In the genomic region with DNA sequence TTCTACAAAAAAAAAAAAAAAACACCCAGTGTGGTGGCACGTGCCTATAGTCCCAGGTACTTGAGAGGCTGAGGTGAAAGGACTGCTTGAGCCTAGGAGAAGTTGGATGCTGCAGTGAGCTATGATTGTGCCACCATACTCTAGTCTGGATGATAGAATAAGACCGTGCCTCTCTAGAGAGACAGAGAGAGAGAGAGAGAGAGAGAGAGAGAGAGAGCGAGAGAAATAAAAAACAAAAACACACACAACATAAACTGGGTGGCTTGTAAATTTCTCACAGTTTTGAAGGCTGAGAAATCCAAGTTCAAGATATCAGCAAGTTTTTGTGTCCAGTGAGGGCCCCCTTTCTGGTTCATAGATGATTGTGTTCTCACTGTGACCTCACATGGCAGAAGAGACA, we compare ENCODE assay signal across 2 cellular contexts.
TF ChIP-seq lines count a peak whose summit lies in the region.

No MANE protein-coding gene starts in this region.

TF ChIP-seq in SK-N-SH, 30 proteins besides CTCF, POLR2A, EP300 and RAD21:
- TF ChIP-seq, protein P1, sequence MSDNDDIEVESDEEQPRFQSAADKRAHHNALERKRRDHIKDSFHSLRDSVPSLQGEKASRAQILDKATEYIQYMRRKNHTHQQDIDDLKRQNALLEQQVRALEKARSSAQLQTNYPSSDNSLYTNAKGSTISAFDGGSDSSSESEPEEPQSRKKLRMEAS (IDR thresholded peaks at IDR 0.05; ENCODE audit: low read depth), result no peak
- TF ChIP-seq, protein P2, sequence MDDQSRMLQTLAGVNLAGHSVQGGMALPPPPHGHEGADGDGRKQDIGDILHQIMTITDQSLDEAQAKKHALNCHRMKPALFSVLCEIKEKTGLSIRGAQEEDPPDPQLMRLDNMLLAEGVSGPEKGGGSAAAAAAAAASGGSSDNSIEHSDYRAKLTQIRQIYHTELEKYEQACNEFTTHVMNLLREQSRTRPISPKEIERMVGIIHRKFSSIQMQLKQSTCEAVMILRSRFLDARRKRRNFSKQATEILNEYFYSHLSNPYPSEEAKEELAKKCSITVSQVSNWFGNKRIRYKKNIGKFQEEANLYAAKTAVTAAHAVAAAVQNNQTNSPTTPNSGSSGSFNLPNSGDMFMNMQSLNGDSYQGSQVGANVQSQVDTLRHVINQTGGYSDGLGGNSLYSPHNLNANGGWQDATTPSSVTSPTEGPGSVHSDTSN (IDR thresholded peaks at IDR 0.05), result no peak
- TF ChIP-seq FOSL2 (IDR thresholded peaks at IDR 0.05; ENCODE audit: borderline replicate concordance, low read depth) (no peak), MXI1 (IDR thresholded peaks at IDR 0.05; ENCODE audit: low read depth, low read length) (no peak), MEF2A (IDR thresholded peaks at IDR 0.05; ENCODE audit: borderline replicate concordance, low read depth) (no peak), FOXM1 (IDR thresholded peaks at IDR 0.05; ENCODE audit: low read depth) (no peak), CHD2 (IDR thresholded peaks at IDR 0.05; ENCODE audit: low read length, partially characterized antibody) (no peak)

TF ChIP-seq in SK-N-SH treated with all-trans-retinoic acid at 6 μM for 48 hours, 23 proteins besides CTCF, POLR2A, EP300 and RAD21 (continued from another document):
- TF ChIP-seq, protein P3, sequence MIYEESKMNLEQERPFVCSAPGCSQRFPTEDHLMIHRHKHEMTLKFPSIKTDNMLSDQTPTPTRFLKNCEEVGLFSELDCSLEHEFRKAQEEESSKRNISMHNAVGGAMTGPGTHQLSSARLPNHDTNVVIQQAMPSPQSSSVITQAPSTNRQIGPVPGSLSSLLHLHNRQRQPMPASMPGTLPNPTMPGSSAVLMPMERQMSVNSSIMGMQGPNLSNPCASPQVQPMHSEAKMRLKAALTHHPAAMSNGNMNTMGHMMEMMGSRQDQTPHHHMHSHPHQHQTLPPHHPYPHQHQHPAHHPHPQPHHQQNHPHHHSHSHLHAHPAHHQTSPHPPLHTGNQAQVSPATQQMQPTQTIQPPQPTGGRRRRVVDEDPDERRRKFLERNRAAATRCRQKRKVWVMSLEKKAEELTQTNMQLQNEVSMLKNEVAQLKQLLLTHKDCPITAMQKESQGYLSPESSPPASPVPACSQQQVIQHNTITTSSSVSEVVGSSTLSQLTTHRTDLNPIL (CRISPR knock-in tag; IDR thresholded peaks at IDR 0.05; ENCODE audit: low read depth), result no peak
- TF ChIP-seq, protein P4, sequence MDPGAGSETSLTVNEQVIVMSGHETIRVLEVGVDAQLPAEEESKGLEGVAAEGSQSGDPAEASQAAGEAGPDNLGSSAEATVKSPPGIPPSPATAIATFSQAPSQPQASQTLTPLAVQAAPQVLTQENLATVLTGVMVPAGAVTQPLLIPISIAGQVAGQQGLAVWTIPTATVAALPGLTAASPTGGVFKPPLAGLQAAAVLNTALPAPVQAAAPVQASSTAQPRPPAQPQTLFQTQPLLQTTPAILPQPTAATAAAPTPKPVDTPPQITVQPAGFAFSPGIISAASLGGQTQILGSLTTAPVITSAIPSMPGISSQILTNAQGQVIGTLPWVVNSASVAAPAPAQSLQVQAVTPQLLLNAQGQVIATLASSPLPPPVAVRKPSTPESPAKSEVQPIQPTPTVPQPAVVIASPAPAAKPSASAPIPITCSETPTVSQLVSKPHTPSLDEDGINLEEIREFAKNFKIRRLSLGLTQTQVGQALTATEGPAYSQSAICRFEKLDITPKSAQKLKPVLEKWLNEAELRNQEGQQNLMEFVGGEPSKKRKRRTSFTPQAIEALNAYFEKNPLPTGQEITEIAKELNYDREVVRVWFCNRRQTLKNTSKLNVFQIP (CRISPR knock-in tag; IDR thresholded peaks at IDR 0.05; ENCODE audit: borderline replicate concordance, low read depth), result no peak
- TF ChIP-seq ESRRG (CRISPR knock-in tag; IDR thresholded peaks at IDR 0.05) (no peak), GLIS3 (CRISPR knock-in tag; IDR thresholded peaks at IDR 0.05) (no peak), ISL1 (CRISPR knock-in tag; IDR thresholded peaks at IDR 0.05) (no peak), OSR1 (CRISPR knock-in tag; IDR thresholded peaks at IDR 0.05) (no peak), CSDC2 (CRISPR knock-in tag; IDR thresholded peaks at IDR 0.05) (no peak), SNAI2 (CRISPR knock-in tag; IDR thresholded peaks at IDR 0.05) (no peak), ARNTL (CRISPR knock-in tag; IDR thresholded peaks at IDR 0.05; ENCODE audit: borderline replicate concordance, low read depth) (no peak), TOX (CRISPR knock-in tag; IDR thresholded peaks at IDR 0.05; ENCODE audit: borderline replicate concordance) (no peak), PPARA (CRISPR knock-in tag; IDR thresholded peaks at IDR 0.05; ENCODE audit: borderline replicate concordance) (no peak)
- TF ChIP-seq, protein P5, sequence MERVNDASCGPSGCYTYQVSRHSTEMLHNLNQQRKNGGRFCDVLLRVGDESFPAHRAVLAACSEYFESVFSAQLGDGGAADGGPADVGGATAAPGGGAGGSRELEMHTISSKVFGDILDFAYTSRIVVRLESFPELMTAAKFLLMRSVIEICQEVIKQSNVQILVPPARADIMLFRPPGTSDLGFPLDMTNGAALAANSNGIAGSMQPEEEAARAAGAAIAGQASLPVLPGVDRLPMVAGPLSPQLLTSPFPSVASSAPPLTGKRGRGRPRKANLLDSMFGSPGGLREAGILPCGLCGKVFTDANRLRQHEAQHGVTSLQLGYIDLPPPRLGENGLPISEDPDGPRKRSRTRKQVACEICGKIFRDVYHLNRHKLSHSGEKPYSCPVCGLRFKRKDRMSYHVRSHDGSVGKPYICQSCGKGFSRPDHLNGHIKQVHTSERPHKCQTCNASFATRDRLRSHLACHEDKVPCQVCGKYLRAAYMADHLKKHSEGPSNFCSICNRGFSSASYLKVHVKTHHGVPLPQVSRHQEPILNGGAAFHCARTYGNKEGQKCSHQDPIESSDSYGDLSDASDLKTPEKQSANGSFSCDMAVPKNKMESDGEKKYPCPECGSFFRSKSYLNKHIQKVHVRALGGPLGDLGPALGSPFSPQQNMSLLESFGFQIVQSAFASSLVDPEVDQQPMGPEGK (CRISPR knock-in tag; IDR thresholded peaks at IDR 0.05; ENCODE audit: borderline replicate concordance), result no peak
- TF ChIP-seq, protein P6, sequence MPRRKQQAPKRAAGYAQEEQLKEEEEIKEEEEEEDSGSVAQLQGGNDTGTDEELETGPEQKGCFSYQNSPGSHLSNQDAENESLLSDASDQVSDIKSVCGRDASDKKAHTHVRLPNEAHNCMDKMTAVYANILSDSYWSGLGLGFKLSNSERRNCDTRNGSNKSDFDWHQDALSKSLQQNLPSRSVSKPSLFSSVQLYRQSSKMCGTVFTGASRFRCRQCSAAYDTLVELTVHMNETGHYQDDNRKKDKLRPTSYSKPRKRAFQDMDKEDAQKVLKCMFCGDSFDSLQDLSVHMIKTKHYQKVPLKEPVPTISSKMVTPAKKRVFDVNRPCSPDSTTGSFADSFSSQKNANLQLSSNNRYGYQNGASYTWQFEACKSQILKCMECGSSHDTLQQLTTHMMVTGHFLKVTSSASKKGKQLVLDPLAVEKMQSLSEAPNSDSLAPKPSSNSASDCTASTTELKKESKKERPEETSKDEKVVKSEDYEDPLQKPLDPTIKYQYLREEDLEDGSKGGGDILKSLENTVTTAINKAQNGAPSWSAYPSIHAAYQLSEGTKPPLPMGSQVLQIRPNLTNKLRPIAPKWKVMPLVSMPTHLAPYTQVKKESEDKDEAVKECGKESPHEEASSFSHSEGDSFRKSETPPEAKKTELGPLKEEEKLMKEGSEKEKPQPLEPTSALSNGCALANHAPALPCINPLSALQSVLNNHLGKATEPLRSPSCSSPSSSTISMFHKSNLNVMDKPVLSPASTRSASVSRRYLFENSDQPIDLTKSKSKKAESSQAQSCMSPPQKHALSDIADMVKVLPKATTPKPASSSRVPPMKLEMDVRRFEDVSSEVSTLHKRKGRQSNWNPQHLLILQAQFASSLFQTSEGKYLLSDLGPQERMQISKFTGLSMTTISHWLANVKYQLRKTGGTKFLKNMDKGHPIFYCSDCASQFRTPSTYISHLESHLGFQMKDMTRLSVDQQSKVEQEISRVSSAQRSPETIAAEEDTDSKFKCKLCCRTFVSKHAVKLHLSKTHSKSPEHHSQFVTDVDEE (CRISPR knock-in tag; IDR thresholded peaks at IDR 0.05), result no peak
- TF ChIP-seq, protein P7, sequence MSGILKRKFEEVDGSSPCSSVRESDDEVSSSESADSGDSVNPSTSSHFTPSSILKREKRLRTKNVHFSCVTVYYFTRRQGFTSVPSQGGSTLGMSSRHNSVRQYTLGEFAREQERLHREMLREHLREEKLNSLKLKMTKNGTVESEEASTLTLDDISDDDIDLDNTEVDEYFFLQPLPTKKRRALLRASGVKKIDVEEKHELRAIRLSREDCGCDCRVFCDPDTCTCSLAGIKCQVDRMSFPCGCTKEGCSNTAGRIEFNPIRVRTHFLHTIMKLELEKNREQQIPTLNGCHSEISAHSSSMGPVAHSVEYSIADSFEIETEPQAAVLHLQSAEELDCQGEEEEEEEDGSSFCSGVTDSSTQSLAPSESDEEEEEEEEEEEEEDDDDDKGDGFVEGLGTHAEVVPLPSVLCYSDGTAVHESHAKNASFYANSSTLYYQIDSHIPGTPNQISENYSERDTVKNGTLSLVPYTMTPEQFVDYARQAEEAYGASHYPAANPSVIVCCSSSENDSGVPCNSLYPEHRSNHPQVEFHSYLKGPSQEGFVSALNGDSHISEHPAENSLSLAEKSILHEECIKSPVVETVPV (CRISPR knock-in tag; IDR thresholded peaks at IDR 0.05), result no peak
TF ChIP-seq in SK-N-SH treated with all-trans-retinoic acid at 6 μM for 48 hours: peak in this region for 0.
